ENCODE assay signal across 13 cellular contexts in the genomic region with DNA sequence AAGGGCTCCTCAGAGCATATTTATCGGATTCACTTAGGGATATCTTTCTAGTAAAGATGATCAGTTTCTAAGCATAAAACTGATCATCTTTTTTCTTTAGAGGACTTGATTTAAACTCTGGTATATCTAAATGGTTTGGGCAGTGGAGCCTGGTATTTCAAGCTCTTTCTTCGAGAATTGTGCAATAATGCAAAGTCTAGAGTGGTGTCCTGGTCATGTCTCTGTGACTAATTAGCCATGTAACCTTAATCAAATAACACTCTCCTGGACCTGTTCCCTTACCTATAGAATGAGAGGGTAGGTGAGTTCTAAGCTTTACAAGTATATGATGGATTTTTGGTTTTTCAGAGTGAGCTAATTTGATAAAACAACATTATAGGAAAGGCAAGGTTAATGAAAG.
DNase-seq lines count a peak whose midpoint lies in the region; ATAC-seq and TF ChIP-seq lines count a peak whose summit lies in the region.
"Had no signal": no experiment of that assay in that cellular context is flagged by ENCODE, and none has a peak within 500 bp of the region (broad histone marks: within the 10 kb centered on the region; RNA-seq: fewer than 3 reads in every experiment).

No MANE protein-coding gene starts in this region.

- no peak for TF ChIP-seq RAD21 in liver (IDR thresholded peaks at IDR 0.05)

- H3K27me3 ChIP-seq in liver (ENCODE audit: control insufficient read depth in 4 of 4, insufficient read depth in 4 of 4, low read length in 3 of 4) (no peaks in the 10 kb centered on the region), Peyer's patch (no peaks in the 10 kb centered on the region), foreskin keratinocyte (no peaks in the 10 kb centered on the region)
- H3K27me3 ChIP-seq: BLaER1 had no signal

- H3K36me3 ChIP-seq in liver (ENCODE audit: control insufficient read depth in 4 of 4, insufficient read depth in 3 of 4, low read depth in 1 of 4, low read length in 3 of 4) (peaks cover 0 to 2% (median 0%) of the 10 kb centered on the region in 4 donors), Peyer's patch (no peaks in the 10 kb centered on the region)
- H3K36me3 ChIP-seq: BLaER1 had no signal

- TF ChIP-seq POLR2A in Peyer's patch (IDR thresholded peaks at IDR 0.05), result no peak

- no peak for TF ChIP-seq CTCF in epithelial cell of esophagus (IDR thresholded peaks at IDR 0.05; ENCODE audit: insufficient read depth, low read depth, low read length, missing control alignments)
- TF ChIP-seq CTCF in liver (IDR thresholded peaks at IDR 0.05; ENCODE audit: low read depth, low read length, missing input control), result no peak
- no peak for TF ChIP-seq CTCF in Peyer's patch (IDR thresholded peaks at IDR 0.05)
- TF ChIP-seq CTCF in foreskin keratinocyte (conservative IDR thresholded peaks at IDR 0.05), result no peak

- peak; percentile 36 for DNase-seq in NCI-H69 (lab: John Stamatoyannopoulos, UW)
- peak; percentile 8 for DNase-seq in epithelial cell of esophagus (ENCODE audit: low read depth)
- DNase-seq in Peyer's patch, result no peak
- DNase-seq in foreskin keratinocyte, result no peak
- DNase-seq: AML-193; Caco-2; CD8-positive, alpha-beta memory T cell; HCEC 1CT; HFFc6 had no signal

- H3K4me3 ChIP-seq in epithelial cell of esophagus (ENCODE audit: low read length), result no peak overlapping the region
- H3K4me3 ChIP-seq in liver (ENCODE audit: low read depth in 1 of 3, low read length in 3 of 3), result no peak overlapping the region
- no peak overlapping the region for H3K4me3 ChIP-seq in Peyer's patch
- H3K4me3 ChIP-seq: BLaER1, GM12878 had no signal

- peaks cover 2 to 21% (median 8%) of the 10 kb centered on the region in 4 donors for H3K4me1 ChIP-seq in liver (ENCODE audit: control insufficient read depth in 4 of 4, insufficient read depth in 4 of 4, low read length in 3 of 4)
- no peaks in the 10 kb centered on the region for H3K4me1 ChIP-seq in Peyer's patch
- H3K4me1 ChIP-seq in foreskin keratinocyte, result no peaks in the 10 kb centered on the region
- H3K4me1 ChIP-seq: BLaER1 had no signal

- H3K9me3 ChIP-seq in liver (ENCODE audit: control insufficient read depth in 4 of 4, low read length in 3 of 4) (no peaks in the 10 kb centered on the region), Peyer's patch (no peaks in the 10 kb centered on the region)
- H3K9me3 ChIP-seq: BLaER1, Caco-2 had no signal

- ATAC-seq in HG02970 (IDR thresholded peaks at IDR 0.05; ENCODE audit: low FRiP score, unreplicated experiment) (no peak), foreskin keratinocyte (no peak)
- ATAC-seq: GM12878 had no signal

- no peak overlapping the region for H3K9ac ChIP-seq in liver (ENCODE audit: low read depth in 1 of 2, low read length in 2 of 2)
- H3K9ac ChIP-seq: BLaER1 had no signal

- H3K27ac ChIP-seq in liver (ENCODE audit: low read depth in 1 of 2, low read length in 2 of 2), result peak overlapping the region; percentile 29 to 42
- H3K27ac ChIP-seq in Peyer's patch, result no peak overlapping the region
- no peak overlapping the region for H3K27ac ChIP-seq in foreskin keratinocyte
- H3K27ac ChIP-seq: BLaER1 had no signal

- 69% methylated on average over 2 of the region's 2 CpGs for WGBS in liver

TF ChIP-seq in liver, 16 proteins besides CTCF, POLR2A, EP300 and RAD21:
- TF ChIP-seq YY1 (IDR thresholded peaks at IDR 0.05) (peak; percentile 47), HNF4A (conservative IDR thresholded peaks at IDR 0.05) (peak; percentile 78 to 83), GABPA (IDR thresholded peaks at IDR 0.05 in 1 of 2, conservative IDR thresholded peaks at IDR 0.05 in 1 of 2) (no peak), RXRA (IDR thresholded peaks at IDR 0.05) (peak in 1 of 2 donors; percentile 63), JUND (IDR thresholded peaks at IDR 0.05) (peak in 1 of 2 donors; percentile 39)
- TF ChIP-seq, protein P1, sequence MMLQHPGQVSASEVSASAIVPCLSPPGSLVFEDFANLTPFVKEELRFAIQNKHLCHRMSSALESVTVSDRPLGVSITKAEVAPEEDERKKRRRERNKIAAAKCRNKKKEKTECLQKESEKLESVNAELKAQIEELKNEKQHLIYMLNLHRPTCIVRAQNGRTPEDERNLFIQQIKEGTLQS (IDR thresholded peaks at IDR 0.05), result no peak
- TF ChIP-seq, protein P2, sequence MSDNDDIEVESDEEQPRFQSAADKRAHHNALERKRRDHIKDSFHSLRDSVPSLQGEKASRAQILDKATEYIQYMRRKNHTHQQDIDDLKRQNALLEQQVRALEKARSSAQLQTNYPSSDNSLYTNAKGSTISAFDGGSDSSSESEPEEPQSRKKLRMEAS (IDR thresholded peaks at IDR 0.05), result peak; percentile 18

Comparison
In these comparisons a context has a peak if more than half of its experiments do, and no peak if none do; other contexts are left out.
1. DNase-seq: peak in NCI-H69 (single experiment) and epithelial cell of esophagus (single experiment); none in Peyer's patch (0 of 3) and foreskin keratinocyte (0 of 2).
2. H3K27ac ChIP-seq: peak in liver (2 of 2); none in Peyer's patch (0 of 4) and foreskin keratinocyte (single experiment).